ENCODE assay signal across 28 cellular contexts in genomic region chr12:56955631-56956256, GRCh38. TPM values are rescaled to one million over a fixed set of nuclear protein-coding genes. Genes with fewer than 3 reads are reported as not detected.
DNase-seq lines count a peak whose midpoint lies in the region; ATAC-seq and TF ChIP-seq lines count a peak whose summit lies in the region.
"Had no signal": no experiment of that assay in that cellular context is flagged by ENCODE, and none has a peak within 500 bp of the region (broad histone marks: within the 10 kb centered on the region; RNA-seq: fewer than 3 reads in every experiment).

No MANE protein-coding gene starts in this region.

- H2AK5ac ChIP-seq in mesenchymal stem cell (ENCODE audit: low read length, severe bottlenecking): no peak overlapping the region

- CTCF ChIA-PET in PC-9 (lab: Charles Lee): no interaction called here

- POLR2A ChIA-PET in PC-9 (lab: Charles Lee; ENCODE audit: unreplicated experiment): no interaction called here

- TF ChIP-seq CTCF in PC-9 (conservative IDR thresholded peaks at IDR 0.05) (no peak), esophagus muscularis mucosa (IDR thresholded peaks at IDR 0.05) (no peak)

- no peak overlapping the region for H3K9ac ChIP-seq in mesenchymal stem cell (ENCODE audit: low read length)
- H3K9ac ChIP-seq: SK-N-SH had no signal

- no peak overlapping the region for H2BK120ac ChIP-seq in mesenchymal stem cell (ENCODE audit: low read depth, low read length)

- H4K8ac ChIP-seq in mesenchymal stem cell (ENCODE audit: low read length): no peak overlapping the region

- H4K91ac ChIP-seq in mesenchymal stem cell (ENCODE audit: low read length): no peak overlapping the region

- no peak overlapping the region for H3K14ac ChIP-seq in mesenchymal stem cell (ENCODE audit: low read length in 2 of 2)

- H2BK5ac ChIP-seq in mesenchymal stem cell (ENCODE audit: low read depth, low read length, poor library complexity, severe bottlenecking): no peak overlapping the region

- H3K4me1 ChIP-seq in PC-9 (replicated peaks; ENCODE audit: insufficient read depth) (peaks cover 19% of the 10 kb centered on the region), esophagus muscularis mucosa (no peaks in the 10 kb centered on the region), mesenchymal stem cell (ENCODE audit: control insufficient read depth, insufficient read depth, low read depth, low read length) (no peaks in the 10 kb centered on the region)
- H3K4me1 ChIP-seq: HAP-1, pancreas had no signal

- no peak overlapping the region for H2BK12ac ChIP-seq in mesenchymal stem cell (ENCODE audit: low read length in 2 of 2)

- no peak overlapping the region for H2BK15ac ChIP-seq in mesenchymal stem cell (ENCODE audit: low read depth, poor library complexity, severe bottlenecking)

- no peaks in the 10 kb centered on the region for H3K79me1 ChIP-seq in mesenchymal stem cell (replicated peaks; ENCODE audit: low read length, poor library complexity, severe bottlenecking)

- peak; percentile 14 for DNase-seq in AG20443 (ENCODE audit: low spot score)
- no peak for DNase-seq in PC-9
- peak; percentile 80 for DNase-seq in esophagus muscularis mucosa (ENCODE audit: extremely low spot score)
- peak; percentile 31 for DNase-seq in mesenchymal stem cell
- DNase-seq in NCI-H2171 treated with DMSO at 0.1 percent for 48 hours (lab: John Stamatoyannopoulos, UW): no peak
- DNase-seq in NCI-H1048 (lab: John Stamatoyannopoulos, UW): no peak
- DNase-seq: activated CD4-positive, alpha-beta T cell treated with anti-CD3 and anti-CD28 coated beads, Interleukin-2, amount 50 U/mL, for 1 hour; activated CD8-positive, alpha-beta memory T cell treated with anti-CD3 and anti-CD28 coated beads, Interleukin-2, amount 50 U/mL, for 48 hours; C1 segment of cervical spinal cord; effector memory CD8-positive, alpha-beta T cell; esophagus squamous epithelium; left colon; midbrain; natural killer cell; NCI-H1092 treated with DMSO at 0.1 percent for 48 hours; NCI-H2029 treated with DMSO at 0.1 percent for 48 hours; pancreas; SK-N-SH; WERI-Rb-1 had no signal

- intact Hi-C loops in PC-9 (cut with micrococcal nuclease; ENCODE audit: unreplicated experiment): no loop called here
- intact Hi-C loops in esophagus muscularis mucosa (cut with DNase I): no loop called here

- H2AFZ ChIP-seq in PC-9 (no peak overlapping the region), mesenchymal stem cell (ENCODE audit: low read depth, low read length) (no peak overlapping the region)

- H3K4me2 ChIP-seq in PC-9 (peak overlapping the region; percentile 26; the same call in 1 of the 2 replicates), mesenchymal stem cell (ENCODE audit: low read length, poor library complexity, severe bottlenecking) (no peak overlapping the region)
- H3K4me2 ChIP-seq: SK-N-SH had no signal

- peaks cover 3% of the 10 kb centered on the region; the same call in 1 of the 2 replicates for H3F3A ChIP-seq in PC-9 (ENCODE audit: insufficient read depth, low read depth)

- H4K20me1 ChIP-seq in PC-9 (ENCODE audit: insufficient read depth): no peaks in the 10 kb centered on the region

- H3K4ac ChIP-seq in mesenchymal stem cell (ENCODE audit: low read depth in 1 of 2, low read length in 2 of 2): no peak overlapping the region

- H3K9me2 ChIP-seq in PC-9 (ENCODE audit: insufficient read depth): no peaks in the 10 kb centered on the region
- H3K9me2 ChIP-seq: SK-N-SH had no signal

- no peak overlapping the region for H3K23ac ChIP-seq in mesenchymal stem cell (ENCODE audit: low read length in 2 of 2)

- no peak overlapping the region for H3K27ac ChIP-seq in PC-9
- H3K27ac ChIP-seq in esophagus muscularis mucosa (replicated peaks in 1 of 4): no peak overlapping the region
- H3K27ac ChIP-seq in mesenchymal stem cell (ENCODE audit: low read length, poor library complexity, severe bottlenecking): no peak overlapping the region
- H3K27ac ChIP-seq: esophagus squamous epithelium, pancreas, WERI-Rb-1 had no signal

- H3K4me3 ChIP-seq in PC-9 (no peak overlapping the region), esophagus muscularis mucosa (no peak overlapping the region), mesenchymal stem cell (ENCODE audit: insufficient read depth in 1 of 2, low read depth in 1 of 2, low read length in 2 of 2) (no peak overlapping the region)
- H3K4me3 ChIP-seq: esophagus squamous epithelium, HAP-1, pancreas had no signal

- no peak for TF ChIP-seq POLR2A in esophagus muscularis mucosa (IDR thresholded peaks at IDR 0.05; ENCODE audit: low read depth)

- H3K79me2 ChIP-seq in PC-9 (ENCODE audit: low read depth): no peaks in the 10 kb centered on the region

- H3K27me3 ChIP-seq in PC-9 (ENCODE audit: insufficient read depth, low read depth) (no peaks in the 10 kb centered on the region), esophagus muscularis mucosa (no peaks in the 10 kb centered on the region), mesenchymal stem cell (ENCODE audit: control insufficient read depth in 1 of 2, insufficient read depth in 1 of 2, low read length in 2 of 2) (peaks cover 55 to 71% of the 10 kb centered on the region in 2 experiments)
- H3K27me3 ChIP-seq: esophagus squamous epithelium, pancreas had no signal

- ATAC-seq in HG02763 (IDR thresholded peaks at IDR 0.05; ENCODE audit: unreplicated experiment): no peak
- ATAC-seq in HG03108 (IDR thresholded peaks at IDR 0.05; ENCODE audit: unreplicated experiment): no peak
- ATAC-seq: effector memory CD8-positive, alpha-beta T cell; left colon; natural killer cell; pancreas; sciatic nerve had no signal

- H3K18ac ChIP-seq in mesenchymal stem cell (ENCODE audit: low read depth in 1 of 2, low read length in 2 of 2): no peak overlapping the region

- H3K9me3 ChIP-seq in PC-9 (ENCODE audit: insufficient read depth, low read depth) (no peaks in the 10 kb centered on the region), esophagus muscularis mucosa (peaks cover 0 to 16% (median 9%) of the 10 kb centered on the region in 4 donors), mesenchymal stem cell (ENCODE audit: control insufficient read depth, low read length) (peaks cover 13% of the 10 kb centered on the region)
- H3K9me3 ChIP-seq: HAP-1, pancreas, SK-N-SH had no signal

- H3K36me3 ChIP-seq in PC-9 (ENCODE audit: low read depth) (no peaks in the 10 kb centered on the region), esophagus muscularis mucosa (peaks cover 0 to 5% (median 0%) of the 10 kb centered on the region in 4 donors), mesenchymal stem cell (ENCODE audit: control insufficient read depth in 1 of 2, insufficient read depth in 2 of 2, low read depth in 1 of 2, low read length in 2 of 2) (no peaks in the 10 kb centered on the region)
- H3K36me3 ChIP-seq: esophagus squamous epithelium, HAP-1, pancreas, WERI-Rb-1 had no signal

- no TSS peak for BruUV-seq in PC-9 (replicated peaks; lab: Mats Ljungman, UMichigan)

- WGBS in esophagus muscularis mucosa: 82% methylated on average over 2 of the region's 2 CpGs
- 93% methylated on average over 1 of the region's 2 CpGs for WGBS in mesenchymal stem cell

- TF ChIP-seq EP300 in esophagus muscularis mucosa (IDR thresholded peaks at IDR 0.05): no peak

RNA-seq across cellular contexts. Expression of gene RDH16, which starts 1.7 kb away (rescaled TPM):
- total RNA-seq in PC-9 (2021): 0.79 and 0.88 TPM in 2 replicates
- total RNA-seq in esophagus muscularis mucosa: under 1 TPM in 3 of 4 donors, not detected in 1; 0.17 to 0.69 (median 0.42) TPM
- polyA plus RNA-seq in mesenchymal stem cell (2013, experiment 1 of 2): 0.04 TPM
- 0.03 TPM for polyA plus RNA-seq in mesenchymal stem cell (2013, experiment 2 of 2)
- total RNA-seq: HT-29, LHCN-M2, RPMI7951 had no signal

RNA-seq across cellular contexts. Expression of gene SDR9C7, which starts 21.5 kb away (rescaled TPM):
- total RNA-seq in PC-9 (2021) (not detected in 2 replicates), esophagus muscularis mucosa (under 1 TPM in 2 of 4 donors, not detected in 2; 0.40 to 0.42 TPM)
- polyA plus RNA-seq in mesenchymal stem cell (2013, experiment 1 of 2): not detected
- polyA plus RNA-seq in mesenchymal stem cell (2013, experiment 2 of 2): not detected
- total RNA-seq: activated T-helper 2 cell treated with anti-CD3 and anti-CD28 coated beads, Interferon-gamma antibody, Interleukin-2, Interleukin-4, amounts not matched to agents 10 μg/mL and 5 μg/mL and 100 μg/mL, durations not matched to agents 14 hours and 24 hours and 36 hours; HT-29; left colon; LHCN-M2; NCI-H460; pancreas; RPMI7951 had no signal
- polyA plus RNA-seq: pancreas, SK-N-SH had no signal

RNA-seq across cellular contexts. Expression of gene ZBTB39, which starts 50.6 kb away (rescaled TPM):
- 6.5 and 7.6 TPM in 2 replicates for total RNA-seq in PC-9 (2021)
- 1 to 10 TPM; 5.0 to 9.1 (median 7.1) TPM for total RNA-seq in esophagus muscularis mucosa
- polyA plus RNA-seq in mesenchymal stem cell (2013, experiment 1 of 2): 2.9 TPM
- 3.0 TPM for polyA plus RNA-seq in mesenchymal stem cell (2013, experiment 2 of 2)

Comparison
In these comparisons a context has a peak if more than half of its experiments do, and no peak if none do; other contexts are left out.
1. DNase-seq: peak in AG20443 (single experiment), esophagus muscularis mucosa (single experiment) and mesenchymal stem cell (single experiment); none in PC-9 (0 of 2), NCI-H2171 treated with DMSO at 0.1 percent for 48 hours (single experiment) and NCI-H1048 (single experiment).